Comparison of ENCODE assay signal across 8 cellular contexts in genomic region chr1:15323351-15323988, GRCh38.
DNase-seq lines count a peak whose midpoint lies in the region; ATAC-seq, FAIRE-seq and TF ChIP-seq lines count a peak whose summit lies in the region.

No MANE protein-coding gene starts in this region.

- H3K4me2 ChIP-seq in HepG2 (ENCODE audit: low read depth, low read length): peak overlapping the region; percentile 11; the same call in 1 of the 2 replicates

- no peak for TF ChIP-seq POLR2A in HepG2 (IDR thresholded peaks at IDR 0.05; ENCODE audit: insufficient read depth in 1 of 2, low read depth in 2 of 2, low read length in 2 of 2)

- TF ChIP-seq CTCF in coronary artery (IDR thresholded peaks at IDR 0.05) (peak; percentile 97), HepG2 (CRISPR knock-in tag; IDR thresholded peaks at IDR 0.05) (peak; percentile 94)

- WGBS in HepG2 (ENCODE audit: low lambda C conversion rate): 31% methylated on average over 15 of the region's 15 CpGs

- H3K27ac ChIP-seq in coronary artery: no peak overlapping the region
- no peak overlapping the region for H3K27ac ChIP-seq in HepG2 (ENCODE audit: extremely low read length, insufficient read depth, low read length)

- H4K20me1 ChIP-seq in HepG2 (ENCODE audit: insufficient read depth, low read length): no peaks in the 10 kb centered on the region

- no peaks in the 10 kb centered on the region for H3K9me3 ChIP-seq in HepG2 (ENCODE audit: low read length)

- H3K36me3 ChIP-seq in H7 (replicated peaks; ENCODE audit: control insufficient read depth, insufficient read depth, low read length): no peaks in the 10 kb centered on the region
- no peaks in the 10 kb centered on the region for H3K36me3 ChIP-seq in HepG2 (replicated peaks in 1 of 2; ENCODE audit: control insufficient read depth in 1 of 2, insufficient read depth in 2 of 2, low read length in 2 of 2)

- no peak for TF ChIP-seq EP300 in HepG2 (IDR thresholded peaks at IDR 0.05; ENCODE audit: low read depth in 2 of 2, low read length in 2 of 2)
- TF ChIP-seq EP300 in HepG2 (CRISPR knock-in tag; IDR thresholded peaks at IDR 0.05; ENCODE audit: borderline replicate concordance): no peak

- ATAC-seq in HepG2 (peak; percentile 90), GM21367 (IDR thresholded peaks at IDR 0.05; ENCODE audit: unreplicated experiment) (no peak)

- H3K4me1 ChIP-seq in HepG2 (ENCODE audit: insufficient read depth, low read length): peaks cover 9% of the 10 kb centered on the region; the same call in 1 of the 2 replicates

- in situ Hi-C loops in HepG2 (cut with HindIII; ENCODE audit: extremely low pct_ligation_motif_present, low pct_unique_long_range_greater_than_20kb): no loop called here

- intact Hi-C loops in HepG2 (cut with micrococcal nuclease; ENCODE audit: unreplicated experiment): loop anchor here (1.0 kb wide), 1 partner anchor 108 kb away; no protein-coding TSS in a partner anchor

- peak; percentile 79 for TF ChIP-seq RAD21 in HepG2 (CRISPR knock-in tag; IDR thresholded peaks at IDR 0.05)

- H2AFZ ChIP-seq in HepG2 (ENCODE audit: low read length): no peak overlapping the region

- POLR2A ChIA-PET in HepG2 (lab: Yijun Ruan, JAX): no interaction called here

- H3K4me3 ChIP-seq in H7 (ENCODE audit: insufficient read depth, low read depth, low read length): no peak overlapping the region
- no peak overlapping the region for H3K4me3 ChIP-seq in coronary artery
- H3K4me3 ChIP-seq in HepG2 (replicated peaks in 1 of 3; ENCODE audit: insufficient read depth in 1 of 3, low read depth in 2 of 3, low read length in 3 of 3): no peak overlapping the region

- no TSS peak for BruUV-seq in HepG2 (replicated peaks; lab: Mats Ljungman, UMichigan)

- no peaks in the 10 kb centered on the region for H3K79me2 ChIP-seq in HepG2 (ENCODE audit: insufficient read depth, low read length)

- DNase-seq in AML-193 (lab: John Stamatoyannopoulos, UW) (peak; percentile 54), H7 (peak; percentile 86), NCI-H510A (lab: John Stamatoyannopoulos, UW) (peak; percentile 63), coronary artery (ENCODE audit: low spot score) (no peak), HepG2 (ENCODE audit: low spot score) (peak; percentile 42)
- peak; percentile 81 for DNase-seq in activated CD4-positive, alpha-beta T cell treated with anti-CD3 and anti-CD28 coated beads for 48 hours
- DNase-seq in stimulated activated CD4-positive, alpha-beta T cell treated with anti-CD3 and anti-CD28 coated beads, Interleukin-4, amount 100 ng/mL, for 24 hours: peak; percentile 78

- H3K9ac ChIP-seq in HepG2 (ENCODE audit: insufficient read depth, low read depth, low read length): no peak overlapping the region

- CTCF ChIA-PET in HepG2 (lab: Yijun Ruan, JAX; ENCODE audit: low intra/inter-chr PET ratio, low total read pairs): interaction anchor here (1.1 to 2.7 kb wide), 4 partner anchors 16 to 178 kb away, joined by 3 to 47 read pairs (median 4); partner anchors contain the start of gene EFHD2

- H3K27me3 ChIP-seq in H7 (ENCODE audit: control insufficient read depth, insufficient read depth, low read length): no peaks in the 10 kb centered on the region
- H3K27me3 ChIP-seq in HepG2 (ENCODE audit: control insufficient read depth in 1 of 2, insufficient read depth in 2 of 2, low read length in 2 of 2): peaks cover 5 to 30% of the 10 kb centered on the region in 2 experiments; a peak in 3 of 5 replicates

- peak; percentile 80 for FAIRE-seq in HepG2 (lab: Jason Lieb, UNC)

TF ChIP-seq in HepG2, 621 proteins besides CTCF, POLR2A, EP300 and RAD21 (continues in another document):
- TF ChIP-seq ZNF501 (CRISPR knock-in tag; IDR thresholded peaks at IDR 0.05): peak; percentile 79
- TF ChIP-seq, protein P1, sequence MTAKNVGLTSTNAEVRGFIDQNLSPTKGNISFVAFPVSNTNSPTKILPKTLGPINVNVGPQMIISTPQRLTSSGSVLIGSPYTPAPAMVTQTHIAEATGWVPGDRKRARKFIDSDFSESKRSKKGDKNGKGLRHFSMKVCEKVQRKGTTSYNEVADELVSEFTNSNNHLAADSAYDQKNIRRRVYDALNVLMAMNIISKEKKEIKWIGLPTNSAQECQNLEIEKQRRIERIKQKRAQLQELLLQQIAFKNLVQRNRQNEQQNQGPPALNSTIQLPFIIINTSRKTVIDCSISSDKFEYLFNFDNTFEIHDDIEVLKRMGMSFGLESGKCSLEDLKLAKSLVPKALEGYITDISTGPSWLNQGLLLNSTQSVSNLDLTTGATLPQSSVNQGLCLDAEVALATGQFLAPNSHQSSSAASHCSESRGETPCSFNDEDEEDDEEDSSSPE (CRISPR knock-in tag; IDR thresholded peaks at IDR 0.05): 0 out of 2 replicates have a peak, but pooled peaks have one; percentile 18
- TF ChIP-seq ZNF557 (CRISPR knock-in tag; IDR thresholded peaks at IDR 0.05): no peak
- peak; percentile 89 for TF ChIP-seq SMC3 (IDR thresholded peaks at IDR 0.05; ENCODE audit: low read length)
- TF ChIP-seq TFAP4 (IDR thresholded peaks at IDR 0.05; ENCODE audit: borderline replicate concordance, low read depth): 0 out of 2 replicates have a peak, but pooled peaks have one; percentile 29
- no peak for TF ChIP-seq GPBP1L1 (CRISPR knock-in tag; IDR thresholded peaks at IDR 0.05)
- TF ChIP-seq, protein P2, sequence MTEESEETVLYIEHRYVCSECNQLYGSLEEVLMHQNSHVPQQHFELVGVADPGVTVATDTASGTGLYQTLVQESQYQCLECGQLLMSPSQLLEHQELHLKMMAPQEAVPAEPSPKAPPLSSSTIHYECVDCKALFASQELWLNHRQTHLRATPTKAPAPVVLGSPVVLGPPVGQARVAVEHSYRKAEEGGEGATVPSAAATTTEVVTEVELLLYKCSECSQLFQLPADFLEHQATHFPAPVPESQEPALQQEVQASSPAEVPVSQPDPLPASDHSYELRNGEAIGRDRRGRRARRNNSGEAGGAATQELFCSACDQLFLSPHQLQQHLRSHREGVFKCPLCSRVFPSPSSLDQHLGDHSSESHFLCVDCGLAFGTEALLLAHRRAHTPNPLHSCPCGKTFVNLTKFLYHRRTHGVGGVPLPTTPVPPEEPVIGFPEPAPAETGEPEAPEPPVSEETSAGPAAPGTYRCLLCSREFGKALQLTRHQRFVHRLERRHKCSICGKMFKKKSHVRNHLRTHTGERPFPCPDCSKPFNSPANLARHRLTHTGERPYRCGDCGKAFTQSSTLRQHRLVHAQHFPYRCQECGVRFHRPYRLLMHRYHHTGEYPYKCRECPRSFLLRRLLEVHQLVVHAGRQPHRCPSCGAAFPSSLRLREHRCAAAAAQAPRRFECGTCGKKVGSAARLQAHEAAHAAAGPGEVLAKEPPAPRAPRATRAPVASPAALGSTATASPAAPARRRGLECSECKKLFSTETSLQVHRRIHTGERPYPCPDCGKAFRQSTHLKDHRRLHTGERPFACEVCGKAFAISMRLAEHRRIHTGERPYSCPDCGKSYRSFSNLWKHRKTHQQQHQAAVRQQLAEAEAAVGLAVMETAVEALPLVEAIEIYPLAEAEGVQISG (CRISPR knock-in tag; IDR thresholded peaks at IDR 0.05): peak; percentile 25; the same call in 1 of the 2 replicates
- TF ChIP-seq, protein P3, sequence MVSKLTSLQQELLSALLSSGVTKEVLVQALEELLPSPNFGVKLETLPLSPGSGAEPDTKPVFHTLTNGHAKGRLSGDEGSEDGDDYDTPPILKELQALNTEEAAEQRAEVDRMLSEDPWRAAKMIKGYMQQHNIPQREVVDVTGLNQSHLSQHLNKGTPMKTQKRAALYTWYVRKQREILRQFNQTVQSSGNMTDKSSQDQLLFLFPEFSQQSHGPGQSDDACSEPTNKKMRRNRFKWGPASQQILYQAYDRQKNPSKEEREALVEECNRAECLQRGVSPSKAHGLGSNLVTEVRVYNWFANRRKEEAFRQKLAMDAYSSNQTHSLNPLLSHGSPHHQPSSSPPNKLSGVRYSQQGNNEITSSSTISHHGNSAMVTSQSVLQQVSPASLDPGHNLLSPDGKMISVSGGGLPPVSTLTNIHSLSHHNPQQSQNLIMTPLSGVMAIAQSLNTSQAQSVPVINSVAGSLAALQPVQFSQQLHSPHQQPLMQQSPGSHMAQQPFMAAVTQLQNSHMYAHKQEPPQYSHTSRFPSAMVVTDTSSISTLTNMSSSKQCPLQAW (CRISPR knock-in tag; IDR thresholded peaks at IDR 0.05): peak; percentile 48; the same call in 1 of the 2 replicates
- TF ChIP-seq ZNF619 (CRISPR knock-in tag; IDR thresholded peaks at IDR 0.05): no peak
- no peak for TF ChIP-seq LCORL (IDR thresholded peaks at IDR 0.05)
- TF ChIP-seq LCORL (CRISPR knock-in tag; IDR thresholded peaks at IDR 0.05): peak; percentile 56; the same call in 1 of the 2 replicates
- TF ChIP-seq HNF4A (CRISPR knock-in tag; IDR thresholded peaks at IDR 0.05): no peak
- no peak for TF ChIP-seq SIX1 (CRISPR knock-in tag; IDR thresholded peaks at IDR 0.05; ENCODE audit: borderline replicate concordance)
- no peak for TF ChIP-seq SOX6 (IDR thresholded peaks at IDR 0.05)
- TF ChIP-seq SOX6 (CRISPR knock-in tag; IDR thresholded peaks at IDR 0.05): 0 out of 2 replicates have a peak, but pooled peaks have one; percentile 29
